ENCODE assay signal across 34 cellular contexts in the genomic region with DNA sequence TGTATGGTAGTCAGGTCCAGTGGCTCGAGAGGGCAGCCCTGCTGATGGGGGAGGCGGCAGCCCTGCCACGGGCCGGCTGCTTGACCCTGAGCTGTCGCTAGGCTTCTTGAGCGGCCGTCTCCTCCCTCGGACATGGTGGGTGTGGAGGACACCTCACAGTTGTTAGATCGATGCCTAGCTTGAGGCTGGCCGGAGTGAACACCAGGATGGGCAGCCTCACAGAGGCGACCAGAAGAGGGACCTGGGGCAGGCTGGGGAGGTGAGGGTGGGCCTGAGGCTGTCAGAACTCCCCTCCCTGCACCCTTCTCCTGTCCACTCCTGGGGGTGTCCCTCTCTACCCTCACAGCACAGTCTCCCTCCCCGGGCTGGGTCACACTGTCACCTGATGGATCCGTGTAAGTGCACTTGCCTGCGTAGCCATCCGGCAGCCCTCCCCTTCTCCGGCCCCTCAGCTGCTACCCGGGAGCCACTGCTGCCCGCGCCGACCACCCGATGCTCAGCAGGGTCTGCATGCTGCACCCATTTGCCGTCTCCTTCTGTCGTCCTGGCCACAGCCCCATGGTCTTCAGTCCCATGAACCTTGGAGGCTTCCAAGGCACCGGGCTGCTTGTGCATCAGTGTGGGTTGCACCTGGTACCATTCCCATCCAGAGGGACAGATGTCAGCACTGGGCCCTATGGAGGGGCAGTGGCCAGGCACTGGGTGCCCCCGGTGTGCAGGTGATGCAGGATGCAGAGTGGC.
"Had no signal": no experiment of that assay in that cellular context is flagged by ENCODE, and none has a peak within 500 bp of the region (broad histone marks: within the 10 kb centered on the region; RNA-seq: fewer than 3 reads in every experiment).

No MANE protein-coding gene starts in this region.

- H3K9me3 ChIP-seq: adrenal gland had no signal

- DNase-seq: activated B cell treated with CpG ODN at 0.5 μM for 24 hours; activated CD4-positive, alpha-beta memory T cell treated with anti-CD3 and anti-CD28 coated beads for 36 hours; activated CD4-positive, alpha-beta T cell treated with anti-CD3 and anti-CD28 coated beads for 4 hours; activated CD4-positive, alpha-beta T cell treated with anti-CD3 and anti-CD28 coated beads, Interleukin-2, amount 10 ng/mL, durations not matched to agents 24 days and 14 days; activated CD4-positive, alpha-beta T cell treated with anti-CD3 and anti-CD28 coated beads, Interleukin-2, amount 50 U/mL, for 1 hour; activated CD4-positive, alpha-beta T cell treated with anti-CD3 and anti-CD28 coated beads, Interleukin-2, amount 50 U/mL, for 4 hours; activated CD4-positive, CD25-positive, alpha-beta regulatory T cell treated with anti-CD3 and anti-CD28 coated beads, Interleukin-2, amount 50 U/mL, for 72 hours; activated CD8-positive, alpha-beta memory T cell treated with anti-CD3 and anti-CD28 coated beads, Interleukin-2, amount 50 U/mL, for 4 hours; activated CD8-positive, alpha-beta T cell treated with anti-CD3 and anti-CD28 coated beads for 36 hours; activated effector memory CD4-positive, alpha-beta T cell treated with anti-CD3 and anti-CD28 coated beads, Interleukin-2, amount 50 U/mL, for 16 hours; activated gamma-delta T cell treated with Interleukin-2 at 50 U/mL for 16 hours; activated naive CD4-positive, alpha-beta T cell; activated naive CD4-positive, alpha-beta T cell treated with anti-CD3 and anti-CD28 coated beads for 36 hours; activated naive CD4-positive, alpha-beta T cell treated with anti-CD3 and anti-CD28 coated beads, Interleukin-2, amount 50 U/mL, for 16 hours; activated naive CD8-positive, alpha-beta T cell treated with anti-CD3 and anti-CD28 coated beads for 36 hours; activated T-cell treated with anti-CD3 and anti-CD28 coated beads for 4 hours; activated T-cell treated with anti-CD3 and anti-CD28 coated beads, Interleukin-2, amount 50 U/mL, for 1 hour; activated T-cell treated with anti-CD3 and anti-CD28 coated beads, Interleukin-2, amount 50 U/mL, for 4 hours; activated T-cell treated with anti-CD3 and anti-CD28 coated beads, Interleukin-2, amount 50 U/mL, for 72 hours; adrenal gland; amniotic stem cell; aorta; central memory CD4-positive, alpha-beta T cell; T-helper 1 cell; T-helper 2 cell; T-helper 9 cell had no signal

- H3K27me3 ChIP-seq: adrenal gland, cardiac muscle cell had no signal

- ATAC-seq: activated CD8-positive, alpha-beta T cell treated with anti-CD3 and anti-CD28 coated beads for 36 hours; activated naive CD4-positive, alpha-beta T cell treated with anti-CD3 and anti-CD28 coated beads, Interleukin-2, amount 50 U/mL, for 72 hours; activated T-cell treated with anti-CD3 and anti-CD28 coated beads, Interleukin-2, amount 50 U/mL, for 4 hours; activated T-cell treated with anti-CD3 and anti-CD28 coated beads, Interleukin-2, amount 50 U/mL, for 72 hours; activated T-helper 17 cell treated with anti-CD3 and anti-CD28 coated beads, Interleukin-2, amount 50 U/mL, for 72 hours had no signal

- H3K9me3 Mint-ChIP-seq: activated B cell treated with CpG ODN at 0.5 μM for 24 hours; activated CD4-positive, alpha-beta memory T cell treated with anti-CD3 and anti-CD28 coated beads for 36 hours; activated CD4-positive, alpha-beta T cell treated with anti-CD3 and anti-CD28 coated beads, Interleukin-2, amount 10 ng/mL, durations not matched to agents 24 days and 14 days; activated CD8-positive, alpha-beta T cell treated with anti-CD3 and anti-CD28 coated beads for 36 hours; activated naive CD4-positive, alpha-beta T cell treated with anti-CD3 and anti-CD28 coated beads for 36 hours; activated naive CD4-positive, alpha-beta T cell treated with anti-CD3 and anti-CD28 coated beads, Interleukin-2, amount 50 U/mL, for 72 hours; activated naive CD8-positive, alpha-beta T cell treated with anti-CD3 and anti-CD28 coated beads for 36 hours; activated T-cell treated with anti-CD3 and anti-CD28 coated beads, Interleukin-2, amount 50 U/mL, for 4 hours; activated T-cell treated with anti-CD3 and anti-CD28 coated beads, Interleukin-2, amount 50 U/mL, for 72 hours; activated T-helper 1 cell treated with anti-CD3 and anti-CD28 coated beads, Interleukin-12 subunit alpha, Interleukin-12 subunit beta, Interleukin-2, Interleukin-4 antibody, amounts not matched to agents 30 ng/mL and 10 ng/mL and 1 ng/mL, durations not matched to agents 14 hours and 24 hours and 36 hours; activated T-helper 17 cell treated with anti-CD3 and anti-CD28 coated beads, Interleukin-2, amount 50 U/mL, for 72 hours; T-helper 1 cell treated with Interleukin-12 subunit alpha and Interleukin-12 subunit beta and Interleukin-4 antibody, amounts not matched to agents 30 μg/mL and 1 μg/mL, for 36 hours; T-helper 2 cell treated with Interferon-gamma antibody and Interleukin-4, amounts not matched to agents 5 μg/mL and 100 μg/mL, for 36 hours had no signal

- H3K4me3 Mint-ChIP-seq: activated B cell treated with CpG ODN at 0.5 μM for 24 hours; activated CD4-positive, alpha-beta memory T cell treated with anti-CD3 and anti-CD28 coated beads for 36 hours; activated CD4-positive, alpha-beta T cell treated with anti-CD3 and anti-CD28 coated beads, Interleukin-2, amount 10 ng/mL, durations not matched to agents 24 days and 14 days; activated CD8-positive, alpha-beta T cell treated with anti-CD3 and anti-CD28 coated beads for 36 hours; activated naive CD4-positive, alpha-beta T cell treated with anti-CD3 and anti-CD28 coated beads for 36 hours; activated naive CD8-positive, alpha-beta T cell treated with anti-CD3 and anti-CD28 coated beads for 36 hours; activated T-cell treated with anti-CD3 and anti-CD28 coated beads, Interleukin-2, amount 50 U/mL, for 4 hours; activated T-cell treated with anti-CD3 and anti-CD28 coated beads, Interleukin-2, amount 50 U/mL, for 72 hours; activated T-helper 1 cell treated with anti-CD3 and anti-CD28 coated beads, Interleukin-12 subunit alpha, Interleukin-12 subunit beta, Interleukin-2, Interleukin-4 antibody, amounts not matched to agents 30 ng/mL and 10 ng/mL and 1 ng/mL, durations not matched to agents 14 hours and 24 hours and 36 hours; activated T-helper 17 cell treated with anti-CD3 and anti-CD28 coated beads, Interleukin-2, amount 50 U/mL, for 72 hours; brain; T-helper 1 cell treated with Interleukin-12 subunit alpha and Interleukin-12 subunit beta and Interleukin-4 antibody, amounts not matched to agents 30 μg/mL and 1 μg/mL, for 36 hours; T-helper 2 cell treated with Interferon-gamma antibody and Interleukin-4, amounts not matched to agents 5 μg/mL and 100 μg/mL, for 36 hours had no signal

- H3K4me1 Mint-ChIP-seq: activated CD4-positive, alpha-beta T cell treated with anti-CD3 and anti-CD28 coated beads, Interleukin-2, amount 10 ng/mL, durations not matched to agents 24 days and 14 days; activated T-helper 17 cell treated with anti-CD3 and anti-CD28 coated beads, Interleukin-2, amount 50 U/mL, for 72 hours had no signal

- H3K36me3 Mint-ChIP-seq: activated naive CD4-positive, alpha-beta T cell treated with anti-CD3 and anti-CD28 coated beads, Interleukin-2, amount 50 U/mL, for 72 hours; brain had no signal

- H3K4me3 ChIP-seq: adrenal gland, cardiac muscle cell had no signal

- H3K36me3 ChIP-seq: adrenal gland, cardiac muscle cell had no signal

- H3K27ac ChIP-seq: adrenal gland, cardiac muscle cell, VCaP had no signal

- H3K27me3 Mint-ChIP-seq: activated B cell treated with CpG ODN at 0.5 μM for 24 hours; activated CD4-positive, alpha-beta memory T cell treated with anti-CD3 and anti-CD28 coated beads for 36 hours; activated CD4-positive, alpha-beta T cell treated with anti-CD3 and anti-CD28 coated beads, Interleukin-2, amount 10 ng/mL, durations not matched to agents 24 days and 14 days; activated CD8-positive, alpha-beta T cell treated with anti-CD3 and anti-CD28 coated beads for 36 hours; activated naive CD8-positive, alpha-beta T cell treated with anti-CD3 and anti-CD28 coated beads for 36 hours; activated T-helper 17 cell treated with anti-CD3 and anti-CD28 coated beads, Interleukin-2, amount 50 U/mL, for 72 hours had no signal

- H3K27ac Mint-ChIP-seq: activated B cell treated with CpG ODN at 0.5 μM for 24 hours; activated CD4-positive, alpha-beta memory T cell treated with anti-CD3 and anti-CD28 coated beads for 36 hours; activated CD4-positive, alpha-beta T cell treated with anti-CD3 and anti-CD28 coated beads, Interleukin-2, amount 10 ng/mL, durations not matched to agents 24 days and 14 days; activated CD8-positive, alpha-beta T cell treated with anti-CD3 and anti-CD28 coated beads for 36 hours; activated naive CD4-positive, alpha-beta T cell treated with anti-CD3 and anti-CD28 coated beads for 36 hours; activated naive CD8-positive, alpha-beta T cell treated with anti-CD3 and anti-CD28 coated beads for 36 hours; activated T-cell treated with anti-CD3 and anti-CD28 coated beads, Interleukin-2, amount 50 U/mL, for 72 hours; activated T-helper 1 cell treated with anti-CD3 and anti-CD28 coated beads, Interleukin-12 subunit alpha, Interleukin-12 subunit beta, Interleukin-2, Interleukin-4 antibody, amounts not matched to agents 30 ng/mL and 10 ng/mL and 1 ng/mL, durations not matched to agents 14 hours and 24 hours and 36 hours; activated T-helper 17 cell treated with anti-CD3 and anti-CD28 coated beads, Interleukin-2, amount 50 U/mL, for 72 hours; brain; T-helper 1 cell treated with Interleukin-12 subunit alpha and Interleukin-12 subunit beta and Interleukin-4 antibody, amounts not matched to agents 30 μg/mL and 1 μg/mL, for 36 hours; T-helper 2 cell treated with Interferon-gamma antibody and Interleukin-4, amounts not matched to agents 5 μg/mL and 100 μg/mL, for 36 hours had no signal
